ENCODE assay signal across 38 cellular contexts in genomic region chr3:47930979-47931378, GRCh38.
"Had no signal": no experiment of that assay in that cellular context is flagged by ENCODE, and none has a peak within 500 bp of the region (broad histone marks: within the 10 kb centered on the region; RNA-seq: fewer than 3 reads in every experiment).

No MANE protein-coding gene starts in this region.

- H3K36me3 ChIP-seq: breast epithelium had no signal

- FAIRE-seq: astrocyte, TTC549 had no signal

- H3K9me3 Mint-ChIP-seq: activated CD4-positive, alpha-beta memory T cell treated with anti-CD3 and anti-CD28 coated beads for 36 hours; activated CD4-positive, alpha-beta T cell treated with anti-CD3 and anti-CD28 coated beads, Interleukin-2, amount 10 ng/mL, durations not matched to agents 24 days and 14 days; activated CD8-positive, alpha-beta T cell treated with anti-CD3 and anti-CD28 coated beads for 36 hours; activated naive CD4-positive, alpha-beta T cell treated with anti-CD3 and anti-CD28 coated beads for 36 hours; activated naive CD4-positive, alpha-beta T cell treated with anti-CD3 and anti-CD28 coated beads, Interleukin-2, amount 50 U/mL, for 72 hours; activated naive CD8-positive, alpha-beta T cell treated with anti-CD3 and anti-CD28 coated beads for 36 hours; activated T-cell treated with anti-CD3 and anti-CD28 coated beads, Interleukin-2, amount 50 U/mL, for 4 hours; activated T-cell treated with anti-CD3 and anti-CD28 coated beads, Interleukin-2, amount 50 U/mL, for 72 hours; activated T-helper 1 cell treated with anti-CD3 and anti-CD28 coated beads, Interleukin-12 subunit alpha, Interleukin-12 subunit beta, Interleukin-2, Interleukin-4 antibody, amounts not matched to agents 30 ng/mL and 10 ng/mL and 1 ng/mL, durations not matched to agents 14 hours and 24 hours and 36 hours; activated T-helper 17 cell treated with anti-CD3 and anti-CD28 coated beads, Interleukin-2, amount 50 U/mL, for 72 hours; T-helper 1 cell treated with Interleukin-12 subunit alpha and Interleukin-12 subunit beta and Interleukin-4 antibody, amounts not matched to agents 30 μg/mL and 1 μg/mL, for 36 hours; T-helper 2 cell treated with Interferon-gamma antibody and Interleukin-4, amounts not matched to agents 5 μg/mL and 100 μg/mL, for 36 hours had no signal

- H3K27me3 Mint-ChIP-seq: activated CD4-positive, alpha-beta memory T cell treated with anti-CD3 and anti-CD28 coated beads for 36 hours; activated CD4-positive, alpha-beta T cell treated with anti-CD3 and anti-CD28 coated beads for 36 hours; activated CD4-positive, alpha-beta T cell treated with anti-CD3 and anti-CD28 coated beads, Interleukin-2, amount 10 ng/mL, durations not matched to agents 24 days and 14 days; activated CD8-positive, alpha-beta T cell treated with anti-CD3 and anti-CD28 coated beads for 36 hours; activated naive CD8-positive, alpha-beta T cell treated with anti-CD3 and anti-CD28 coated beads for 36 hours; activated T-helper 17 cell treated with anti-CD3 and anti-CD28 coated beads, Interleukin-2, amount 50 U/mL, for 72 hours had no signal

- H3K4me3 Mint-ChIP-seq: activated CD4-positive, alpha-beta memory T cell treated with anti-CD3 and anti-CD28 coated beads for 36 hours; activated CD4-positive, alpha-beta T cell treated with anti-CD3 and anti-CD28 coated beads for 36 hours; activated CD4-positive, alpha-beta T cell treated with anti-CD3 and anti-CD28 coated beads, Interleukin-2, amount 10 ng/mL, durations not matched to agents 24 days and 14 days; activated CD8-positive, alpha-beta T cell treated with anti-CD3 and anti-CD28 coated beads for 36 hours; activated naive CD4-positive, alpha-beta T cell treated with anti-CD3 and anti-CD28 coated beads for 36 hours; activated naive CD8-positive, alpha-beta T cell treated with anti-CD3 and anti-CD28 coated beads for 36 hours; activated T-cell treated with anti-CD3 and anti-CD28 coated beads, Interleukin-2, amount 50 U/mL, for 4 hours; activated T-cell treated with anti-CD3 and anti-CD28 coated beads, Interleukin-2, amount 50 U/mL, for 72 hours; activated T-helper 1 cell treated with anti-CD3 and anti-CD28 coated beads, Interleukin-12 subunit alpha, Interleukin-12 subunit beta, Interleukin-2, Interleukin-4 antibody, amounts not matched to agents 30 ng/mL and 10 ng/mL and 1 ng/mL, durations not matched to agents 14 hours and 24 hours and 36 hours; activated T-helper 17 cell treated with anti-CD3 and anti-CD28 coated beads, Interleukin-2, amount 50 U/mL, for 72 hours; T-helper 1 cell treated with Interleukin-12 subunit alpha and Interleukin-12 subunit beta and Interleukin-4 antibody, amounts not matched to agents 30 μg/mL and 1 μg/mL, for 36 hours; T-helper 2 cell treated with Interferon-gamma antibody and Interleukin-4, amounts not matched to agents 5 μg/mL and 100 μg/mL, for 36 hours had no signal

- ATAC-seq: activated CD4-positive, alpha-beta T cell treated with anti-CD3 and anti-CD28 coated beads for 36 hours; activated CD4-positive, CD25-positive, alpha-beta regulatory T cell treated with anti-CD3 and anti-CD28 coated beads, Interleukin-2, amount 50 U/mL, for 24 hours; activated CD8-positive, alpha-beta T cell treated with anti-CD3 and anti-CD28 coated beads for 36 hours; activated naive CD4-positive, alpha-beta T cell treated with anti-CD3 and anti-CD28 coated beads, Interleukin-2, amount 50 U/mL, for 72 hours; activated T-cell treated with anti-CD3 and anti-CD28 coated beads, Interleukin-2, amount 50 U/mL, for 4 hours; activated T-cell treated with anti-CD3 and anti-CD28 coated beads, Interleukin-2, amount 50 U/mL, for 72 hours; activated T-helper 17 cell treated with anti-CD3 and anti-CD28 coated beads, Interleukin-2, amount 50 U/mL, for 72 hours; body of pancreas had no signal

- H3K27ac ChIP-seq: adrenal gland, body of pancreas, brain microvascular endothelial cell, breast epithelium, VCaP had no signal

- H3K27ac Mint-ChIP-seq: activated CD4-positive, alpha-beta memory T cell treated with anti-CD3 and anti-CD28 coated beads for 36 hours; activated CD4-positive, alpha-beta T cell treated with anti-CD3 and anti-CD28 coated beads for 36 hours; activated CD4-positive, alpha-beta T cell treated with anti-CD3 and anti-CD28 coated beads, Interleukin-2, amount 10 ng/mL, durations not matched to agents 24 days and 14 days; activated CD8-positive, alpha-beta T cell treated with anti-CD3 and anti-CD28 coated beads for 36 hours; activated naive CD4-positive, alpha-beta T cell treated with anti-CD3 and anti-CD28 coated beads for 36 hours; activated naive CD8-positive, alpha-beta T cell treated with anti-CD3 and anti-CD28 coated beads for 36 hours; activated T-cell treated with anti-CD3 and anti-CD28 coated beads, Interleukin-2, amount 50 U/mL, for 72 hours; activated T-helper 1 cell treated with anti-CD3 and anti-CD28 coated beads, Interleukin-12 subunit alpha, Interleukin-12 subunit beta, Interleukin-2, Interleukin-4 antibody, amounts not matched to agents 30 ng/mL and 10 ng/mL and 1 ng/mL, durations not matched to agents 14 hours and 24 hours and 36 hours; activated T-helper 17 cell treated with anti-CD3 and anti-CD28 coated beads, Interleukin-2, amount 50 U/mL, for 72 hours; T-helper 1 cell treated with Interleukin-12 subunit alpha and Interleukin-12 subunit beta and Interleukin-4 antibody, amounts not matched to agents 30 μg/mL and 1 μg/mL, for 36 hours; T-helper 2 cell treated with Interferon-gamma antibody and Interleukin-4, amounts not matched to agents 5 μg/mL and 100 μg/mL, for 36 hours had no signal

- H3K9me3 ChIP-seq: adrenal gland, body of pancreas, breast epithelium had no signal

- DNase-seq: activated CD4-positive, alpha-beta memory T cell treated with anti-CD3 and anti-CD28 coated beads for 36 hours; activated CD4-positive, alpha-beta T cell treated with anti-CD3 and anti-CD28 coated beads for 1 hour; activated CD4-positive, alpha-beta T cell treated with anti-CD3 and anti-CD28 coated beads for 36 hours; activated CD4-positive, alpha-beta T cell treated with anti-CD3 and anti-CD28 coated beads, Interleukin-2, amount 10 ng/mL, durations not matched to agents 24 days and 14 days; activated CD4-positive, alpha-beta T cell treated with anti-CD3 and anti-CD28 coated beads, Interleukin-2, amount 50 U/mL, for 1 hour; activated CD4-positive, alpha-beta T cell treated with anti-CD3 and anti-CD28 coated beads, Interleukin-2, amount 50 U/mL, for 4 hours; activated CD4-positive, CD25-positive, alpha-beta regulatory T cell; activated CD8-positive, alpha-beta memory T cell treated with anti-CD3 and anti-CD28 coated beads, Interleukin-2, amount 50 U/mL, for 4 hours; activated CD8-positive, alpha-beta T cell treated with anti-CD3 and anti-CD28 coated beads for 36 hours; activated effector memory CD4-positive, alpha-beta T cell treated with anti-CD3 and anti-CD28 coated beads, Interleukin-2, amount 50 U/mL, for 16 hours; activated gamma-delta T cell treated with Interleukin-2 at 50 U/mL for 16 hours; activated naive CD4-positive, alpha-beta T cell; activated naive CD4-positive, alpha-beta T cell treated with anti-CD3 and anti-CD28 coated beads for 36 hours; activated naive CD4-positive, alpha-beta T cell treated with anti-CD3 and anti-CD28 coated beads, Interleukin-2, amount 50 U/mL, for 16 hours; activated naive CD8-positive, alpha-beta T cell treated with anti-CD3 and anti-CD28 coated beads for 36 hours; activated T-cell treated with anti-CD3 and anti-CD28 coated beads for 4 hours; activated T-cell treated with anti-CD3 and anti-CD28 coated beads, Interleukin-2, amount 50 U/mL, for 1 hour; activated T-cell treated with anti-CD3 and anti-CD28 coated beads, Interleukin-2, amount 50 U/mL, for 4 hours; activated T-cell treated with anti-CD3 and anti-CD28 coated beads, Interleukin-2, amount 50 U/mL, for 72 hours; adrenal gland; amniotic stem cell; aorta; body of pancreas; brain microvascular endothelial cell; central memory CD4-positive, alpha-beta T cell; T-helper 1 cell; T-helper 2 cell; T-helper 9 cell had no signal

- H3K4me3 ChIP-seq: adrenal gland, body of pancreas, breast epithelium had no signal

- H3K27me3 ChIP-seq: adrenal gland, body of pancreas, brain microvascular endothelial cell, breast epithelium had no signal

- H3K4me1 Mint-ChIP-seq: activated CD4-positive, alpha-beta T cell treated with anti-CD3 and anti-CD28 coated beads for 36 hours; activated CD4-positive, alpha-beta T cell treated with anti-CD3 and anti-CD28 coated beads, Interleukin-2, amount 10 ng/mL, durations not matched to agents 24 days and 14 days; activated naive CD8-positive, alpha-beta T cell treated with anti-CD3 and anti-CD28 coated beads for 36 hours had no signal

- H3K4me1 ChIP-seq: adrenal gland, body of pancreas, breast epithelium had no signal
